Comparison of ENCODE assay signal across 13 cellular contexts in genomic region chr6:27761391-27761790, GRCh38.
A peak's percentile ranks its signal among the peaks of the same experiment; 100 is the strongest.
DNase-seq lines count a peak whose midpoint lies in the region; ATAC-seq, FAIRE-seq and TF ChIP-seq lines count a peak whose summit lies in the region.
"Had no signal": no experiment of that assay in that cellular context is flagged by ENCODE, and none has a peak within 500 bp of the region (broad histone marks: within the 10 kb centered on the region; RNA-seq: fewer than 3 reads in every experiment).

No MANE protein-coding gene starts in this region.

- no peaks in the 10 kb centered on the region for H4K20me1 ChIP-seq in K562 (replicated peaks; ENCODE audit: control insufficient read depth, insufficient read depth, low read length)

- H3K9me3 Mint-ChIP-seq in MCF 10A (ENCODE audit: unreplicated experiment) (no peaks in the 10 kb centered on the region), immature natural killer cell (no peaks in the 10 kb centered on the region)
- no peaks in the 10 kb centered on the region for H3K9me3 Mint-ChIP-seq in stimulated activated effector memory CD8-positive, alpha-beta T cell treated with anti-CD3 and anti-CD28 coated beads, Interleukin-12 subunit alpha, Interleukin-12 subunit beta, amount 100 ng/mL, for 72 hours

- TF ChIP-seq CTCF in MCF 10A (IDR thresholded peaks at IDR 0.05; ENCODE audit: unreplicated experiment) (no peak), breast epithelium (IDR thresholded peaks at IDR 0.05) (no peak), K562 (IDR thresholded peaks at IDR 0.05 in 2 of 3, conservative IDR thresholded peaks at IDR 0.05 in 1 of 3; ENCODE audit: insufficient read depth in 2 of 3, low read depth in 1 of 3, low read length in 3 of 3) (no peak), ovary (IDR thresholded peaks at IDR 0.05) (no peak)

- H3K4me2 ChIP-seq in K562 (ENCODE audit: insufficient read depth, low read length): no peak overlapping the region

- POLR2A ChIA-PET in MCF 10A (lab: Yijun Ruan, JAX): interaction anchor here (0.6 to 1.3 kb wide), 4 partner anchors 9 to 48 kb away, joined by 3 to 4 read pairs (median 3); a partner anchor contains a TSS
- POLR2A ChIA-PET in K562 (lab: Yijun Ruan, JAX): interaction anchor here (0.6 to 2.9 kb wide), 3 partner anchors 9 to 46 kb away, joined by 3 to 13 read pairs (median 3); no protein-coding TSS in a partner anchor

- no peaks in the 10 kb centered on the region for H3K4me1 ChIP-seq in breast epithelium
- H3K4me1 ChIP-seq in K562 (replicated peaks in 1 of 2; ENCODE audit: control insufficient read depth in 2 of 2, insufficient read depth in 2 of 2, low read length in 2 of 2): peaks cover 14 to 20% of the 10 kb centered on the region in 2 experiments; a peak in 4 of 5 replicates
- H3K4me1 ChIP-seq in ovary (ENCODE audit: insufficient read depth): peaks cover 3% of the 10 kb centered on the region

- peak overlapping the region; percentile 10; the same call in 1 of the 2 replicates for H2AFZ ChIP-seq in K562 (ENCODE audit: low read depth, low read length)

- no peak for TF ChIP-seq RAD21 in Ishikawa (IDR thresholded peaks at IDR 0.05; ENCODE audit: low read depth)
- TF ChIP-seq RAD21 in K562 (CRISPR knock-in tag; conservative IDR thresholded peaks at IDR 0.05 in 1 of 2, IDR thresholded peaks at IDR 0.05 in 1 of 2): no peak

- H3K9me3 ChIP-seq in breast epithelium (no peaks in the 10 kb centered on the region), K562 (replicated peaks; ENCODE audit: control insufficient read depth, insufficient read depth, low read depth, low read length) (no peaks in the 10 kb centered on the region), ovary (no peaks in the 10 kb centered on the region)
- H3K9me3 ChIP-seq: left lung had no signal

- TF ChIP-seq POLR2A in breast epithelium (IDR thresholded peaks at IDR 0.05) (no peak), K562 (conservative IDR thresholded peaks at IDR 0.05) (no peak), ovary (IDR thresholded peaks at IDR 0.05) (no peak)

- DNase-seq in MCF 10A (ENCODE audit: unreplicated experiment): peak; percentile 40
- DNase-seq in breast epithelium (ENCODE audit: low spot score in 2 of 2): no peak
- DNase-seq in K562 (ENCODE audit: extremely low read depth in 1 of 4, low spot score in 3 of 4): peak in 2 of 4 experiments; percentile 3 to 5
- no peak for DNase-seq in stimulated activated effector memory CD8-positive, alpha-beta T cell treated with anti-CD3 and anti-CD28 coated beads, Interleukin-12 subunit alpha, Interleukin-12 subunit beta, amount 100 ng/mL, for 72 hours (ENCODE audit: low spot score in 2 of 2)
- DNase-seq in immature natural killer cell: no peak
- DNase-seq in ovary: no peak
- no peak for DNase-seq in stimulated activated naive CD4-positive, alpha-beta T cell treated with Interleukin-2 at 50 U/mL for 16 hours (lab: John Stamatoyannopoulos, UW)
- DNase-seq: AML-193; central memory CD4-positive, alpha-beta T cell; NCI-H1092 treated with DMSO at 0.1 percent for 48 hours; occipital lobe had no signal

- WGBS in K562 (ENCODE audit: insufficient coverage, low coverage, missing lambda C conversion rate): 42% methylated on average over 7 of the region's 7 CpGs
- WGBS in ovary, 3 donors: 65 to 71% (median 71%) methylated on average over 7 of the region's 7 CpGs

- H3K36me3 Mint-ChIP-seq in MCF 10A (ENCODE audit: insufficient read depth, unreplicated experiment): no peaks in the 10 kb centered on the region
- H3K36me3 Mint-ChIP-seq in stimulated activated effector memory CD8-positive, alpha-beta T cell treated with anti-CD3 and anti-CD28 coated beads, Interleukin-12 subunit alpha, Interleukin-12 subunit beta, amount 100 ng/mL, for 72 hours: no peaks in the 10 kb centered on the region
- no peaks in the 10 kb centered on the region for H3K36me3 Mint-ChIP-seq in immature natural killer cell

- in situ Hi-C loops in K562 (cut with MboI): no loop called here

- no peak overlapping the region for H3K9ac ChIP-seq in K562 (ENCODE audit: insufficient read depth in 1 of 2, low read depth in 2 of 2, low read length in 2 of 2)

- no peaks in the 10 kb centered on the region for H3K36me3 ChIP-seq in breast epithelium
- H3K36me3 ChIP-seq in K562 (ENCODE audit: control insufficient read depth, insufficient read depth, low read length): no peaks in the 10 kb centered on the region
- no peaks in the 10 kb centered on the region for H3K36me3 ChIP-seq in ovary
- H3K36me3 ChIP-seq: left lung had no signal

- H3K4me3 ChIP-seq in breast epithelium (no peak overlapping the region), K562 (no peak overlapping the region), ovary (no peak overlapping the region)
- H3K4me3 ChIP-seq: left lung had no signal

- H3K79me2 ChIP-seq in K562 (ENCODE audit: control insufficient read depth, insufficient read depth, low read length): no peaks in the 10 kb centered on the region

- FAIRE-seq in K562 (lab: Jason Lieb, UNC): no peak

- no peaks in the 10 kb centered on the region for H3K27me3 Mint-ChIP-seq in MCF 10A (ENCODE audit: insufficient read depth, unreplicated experiment)
- H3K27me3 Mint-ChIP-seq in immature natural killer cell (ENCODE audit: low read depth in 3 of 3): peaks cover 5 to 10% (median 8%) of the 10 kb centered on the region in 3 donors

- peaks cover 0 to 6% of the 10 kb centered on the region in 2 donors for H3K27me3 ChIP-seq in breast epithelium
- no peaks in the 10 kb centered on the region for H3K27me3 ChIP-seq in K562 (ENCODE audit: control insufficient read depth in 2 of 2, insufficient read depth in 2 of 2, low read length in 2 of 2)
- H3K27me3 ChIP-seq in ovary: no peaks in the 10 kb centered on the region

- BruUV-seq in MCF 10A (replicated peaks; lab: Mats Ljungman, UMichigan) (no TSS peak), K562 (replicated peaks; lab: Mats Ljungman, UMichigan) (no TSS peak)

- TF ChIP-seq EP300 in Ishikawa (IDR thresholded peaks at IDR 0.05; ENCODE audit: borderline replicate concordance): no peak
- TF ChIP-seq EP300 in K562 (IDR thresholded peaks at IDR 0.05; ENCODE audit: low read length): no peak
- no peak for TF ChIP-seq EP300 in ovary (IDR thresholded peaks at IDR 0.05)

- ATAC-seq in K562: no peak
- ATAC-seq in stimulated activated effector memory CD8-positive, alpha-beta T cell treated with anti-CD3 and anti-CD28 coated beads, Interleukin-12 subunit alpha, Interleukin-12 subunit beta, amount 100 ng/mL, for 72 hours: no peak

- intact Hi-C loops in MCF 10A (cut with micrococcal nuclease): no loop called here
- intact Hi-C loops in breast epithelium (cut with DNase I; ENCODE audit: low total_unique reads): no loop called here
- intact Hi-C loops in K562 (cut with micrococcal nuclease): no loop called here
- intact Hi-C loops in ovary (cut with DNase I): no loop called here

- no peaks in the 10 kb centered on the region for H3K9me1 ChIP-seq in K562 (ENCODE audit: control insufficient read depth, insufficient read depth, low read length)

- H3K27ac Mint-ChIP-seq in MCF 10A (ENCODE audit: low read depth, unreplicated experiment) (no peak overlapping the region), immature natural killer cell (peak overlapping the region in 1 of 6 donors; percentile 59)
- H3K27ac Mint-ChIP-seq in stimulated activated effector memory CD8-positive, alpha-beta T cell treated with anti-CD3 and anti-CD28 coated beads, Interleukin-12 subunit alpha, Interleukin-12 subunit beta, amount 100 ng/mL, for 72 hours: no peak overlapping the region

- CTCF ChIA-PET in MCF 10A (lab: Yijun Ruan, JAX): interaction anchor here (0.6 to 2.5 kb wide), 4 partner anchors 9 to 542 kb away, joined by 4 to 16 read pairs (median 6); no protein-coding TSS in a partner anchor
- CTCF ChIA-PET in K562 (lab: Yijun Ruan, JAX; ENCODE audit: low intra/inter-chr PET ratio): no interaction called here

- H3K27ac ChIP-seq in breast epithelium: no peak overlapping the region
- H3K27ac ChIP-seq in K562 (ENCODE audit: extremely low read depth, low read depth, low read length): no peak overlapping the region
- H3K27ac ChIP-seq in ovary: no peak overlapping the region
- H3K27ac ChIP-seq: left lung had no signal

- peaks cover 15% of the 10 kb centered on the region for H3K4me1 Mint-ChIP-seq in MCF 10A (ENCODE audit: insufficient read depth, unreplicated experiment)
- H3K4me1 Mint-ChIP-seq in stimulated activated effector memory CD8-positive, alpha-beta T cell treated with anti-CD3 and anti-CD28 coated beads, Interleukin-12 subunit alpha, Interleukin-12 subunit beta, amount 100 ng/mL, for 72 hours: peaks cover 18% of the 10 kb centered on the region
- H3K4me1 Mint-ChIP-seq in immature natural killer cell: peaks cover 10 to 20% of the 10 kb centered on the region in 2 donors

- no peak overlapping the region for H3K4me3 Mint-ChIP-seq in MCF 10A (ENCODE audit: unreplicated experiment)
- peak overlapping the region; percentile 5 for H3K4me3 Mint-ChIP-seq in stimulated activated effector memory CD8-positive, alpha-beta T cell treated with anti-CD3 and anti-CD28 coated beads, Interleukin-12 subunit alpha, Interleukin-12 subunit beta, amount 100 ng/mL, for 72 hours
- peak overlapping the region in 1 of 5 donors; percentile 66 for H3K4me3 Mint-ChIP-seq in immature natural killer cell

TF ChIP-seq in Ishikawa, 13 proteins besides CTCF, POLR2A, EP300 and RAD21:
- 0 out of 2 replicates have a peak, but pooled peaks have one; percentile 39 for TF ChIP-seq EGR1 (IDR thresholded peaks at IDR 0.05)
- TF ChIP-seq YY1 (IDR thresholded peaks at IDR 0.05; ENCODE audit: low read depth): no peak

TF ChIP-seq in K562, 482 proteins besides CTCF, POLR2A, EP300 and RAD21:
- no peak for TF ChIP-seq BMI1 (IDR thresholded peaks at IDR 0.05; ENCODE audit: low read length)
- peak; percentile 50 for TF ChIP-seq USF2 (CRISPR knock-in tag; IDR thresholded peaks at IDR 0.05)
- no peak for TF ChIP-seq GATA2 (CRISPR knock-in tag; IDR thresholded peaks at IDR 0.05)
- TF ChIP-seq RBM39 (optimal IDR thresholded peaks at IDR 0.05; ENCODE audit: low read depth, low read length): no peak
- TF ChIP-seq RAD51 (IDR thresholded peaks at IDR 0.05; ENCODE audit: borderline replicate concordance, low read depth): peak; percentile 37; the same call in 1 of the 2 replicates
- no peak for TF ChIP-seq SUPT5H (IDR thresholded peaks at IDR 0.05)
- peak; percentile 82 for TF ChIP-seq EGR1 (conservative IDR thresholded peaks at IDR 0.05)
- no peak for TF ChIP-seq TAF7 (tag; IDR thresholded peaks at IDR 0.05)
- TF ChIP-seq CEBPB (tag; IDR thresholded peaks at IDR 0.05): peak; percentile 23; the same call in 1 of the 2 replicates
- TF ChIP-seq FOXM1 (IDR thresholded peaks at IDR 0.05; ENCODE audit: low read depth): no peak
- no peak for TF ChIP-seq FOXM1 (CRISPR knock-in tag; IDR thresholded peaks at IDR 0.05; ENCODE audit: low read depth)
